1 cellular context compared by ENCODE assay signal in the genomic region with DNA sequence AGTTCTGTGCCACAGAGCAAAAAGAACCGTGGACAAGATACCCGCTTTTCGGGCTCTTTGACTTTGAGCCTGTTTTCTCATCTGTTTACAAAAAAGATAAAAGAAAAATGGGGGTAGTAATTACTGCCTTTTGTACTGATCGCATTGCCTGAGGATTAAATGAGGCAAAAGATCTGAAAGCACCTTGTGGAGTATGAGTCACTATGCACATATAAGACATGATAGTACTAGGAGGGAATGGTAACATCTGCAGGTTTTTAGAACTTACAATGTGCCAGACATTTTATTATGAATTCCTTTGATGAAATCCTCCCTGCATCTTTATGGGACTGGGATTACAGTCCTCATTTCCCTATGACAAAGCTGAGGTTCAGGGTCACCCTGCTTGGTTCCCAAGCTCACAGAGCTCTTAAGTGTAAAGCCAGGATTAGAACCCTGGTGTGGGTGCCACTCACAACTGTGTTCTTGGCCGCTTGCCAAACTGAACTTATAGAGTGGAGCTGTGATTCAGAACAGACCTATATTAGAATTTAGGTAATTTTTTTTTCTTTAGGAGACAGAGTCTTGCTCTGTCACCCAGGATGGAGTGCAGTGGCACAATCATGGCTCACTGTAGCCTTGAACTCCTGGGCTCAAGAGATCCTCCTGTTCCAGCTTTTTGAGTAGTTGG.
TF ChIP-seq lines count a peak whose summit lies in the region.

No MANE protein-coding gene starts in this region.

TF ChIP-seq in HepG2, 621 proteins besides CTCF, POLR2A, EP300 and RAD21 (continued from another document):
- TF ChIP-seq, protein P1, sequence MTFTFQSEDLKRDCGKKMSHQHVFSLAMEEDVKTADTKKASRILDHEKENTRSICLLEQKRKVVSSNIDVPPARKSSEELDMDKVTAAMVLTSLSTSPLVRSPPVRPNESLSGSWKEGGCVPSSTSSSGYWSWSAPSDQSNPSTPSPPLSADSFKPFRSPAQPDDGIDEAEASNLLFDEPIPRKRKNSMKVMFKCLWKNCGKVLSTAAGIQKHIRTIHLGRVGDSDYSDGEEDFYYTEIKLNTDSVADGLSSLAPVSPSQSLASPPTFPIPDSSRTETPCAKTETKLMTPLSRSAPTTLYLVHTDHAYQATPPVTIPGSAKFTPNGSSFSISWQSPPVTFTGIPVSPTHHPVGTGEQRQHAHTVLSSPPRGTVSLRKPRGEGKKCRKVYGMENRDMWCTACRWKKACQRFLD (CRISPR knock-in tag; IDR thresholded peaks at IDR 0.05; ENCODE audit: borderline replicate concordance) = no peak
- TF ChIP-seq PTBP1 (IDR thresholded peaks at IDR 0.05; ENCODE audit: low read depth, low read length, poor library complexity, severe bottlenecking) (no peak), JDP2 (CRISPR knock-in tag; IDR thresholded peaks at IDR 0.05; ENCODE audit: borderline replicate concordance) (no peak), SAFB2 (CRISPR knock-in tag; IDR thresholded peaks at IDR 0.05; ENCODE audit: borderline replicate concordance, low read depth) (no peak), GTF3A (CRISPR knock-in tag; conservative IDR thresholded peaks at IDR 0.05) (no peak), ZNF205 (CRISPR knock-in tag; IDR thresholded peaks at IDR 0.05) (no peak), RORA (CRISPR knock-in tag; IDR thresholded peaks at IDR 0.05) (no peak), PHF21A (CRISPR knock-in tag; IDR thresholded peaks at IDR 0.05) (0 out of 2 replicates have a peak, but pooled peaks have one; percentile 19), ZBTB7B (CRISPR knock-in tag; IDR thresholded peaks at IDR 0.05) (no peak), CHD4 (IDR thresholded peaks at IDR 0.05; ENCODE audit: borderline replicate concordance, low read length) (0 out of 2 replicates have a peak, but pooled peaks have one; percentile 24), ZFP37 (CRISPR knock-in tag; IDR thresholded peaks at IDR 0.05; ENCODE audit: borderline replicate concordance) (no peak), HNF4G (IDR thresholded peaks at IDR 0.05; ENCODE audit: borderline replicate concordance, low read depth, low read length) (no peak), HNF4G (CRISPR knock-in tag; IDR thresholded peaks at IDR 0.05; ENCODE audit: borderline replicate concordance, low read depth) (no peak), PHB2 (IDR thresholded peaks at IDR 0.05; ENCODE audit: partially characterized antibody) (no peak), JUNB (CRISPR knock-in tag; IDR thresholded peaks at IDR 0.05; ENCODE audit: borderline replicate concordance) (peak; percentile 60; the same call in 1 of the 2 replicates)
- TF ChIP-seq, protein P2, sequence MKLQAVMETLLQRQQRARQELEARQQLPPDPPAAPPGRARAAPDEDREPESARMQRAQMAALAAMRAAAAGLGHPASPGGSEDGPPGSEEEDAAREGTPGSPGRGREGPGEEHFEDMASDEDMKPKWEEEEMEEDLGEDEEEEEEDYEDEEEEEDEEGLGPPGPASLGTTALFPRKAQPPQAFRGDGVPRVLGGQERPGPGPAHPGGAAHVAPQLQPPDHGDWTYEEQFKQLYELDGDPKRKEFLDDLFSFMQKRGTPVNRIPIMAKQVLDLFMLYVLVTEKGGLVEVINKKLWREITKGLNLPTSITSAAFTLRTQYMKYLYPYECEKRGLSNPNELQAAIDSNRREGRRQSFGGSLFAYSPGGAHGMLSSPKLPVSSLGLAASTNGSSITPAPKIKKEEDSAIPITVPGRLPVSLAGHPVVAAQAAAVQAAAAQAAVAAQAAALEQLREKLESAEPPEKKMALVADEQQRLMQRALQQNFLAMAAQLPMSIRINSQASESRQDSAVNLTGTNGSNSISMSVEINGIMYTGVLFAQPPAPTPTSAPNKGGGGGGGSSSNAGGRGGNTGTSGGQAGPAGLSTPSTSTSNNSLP (IDR thresholded peaks at IDR 0.05; ENCODE audit: low read depth, low read length) = peak; percentile 83; the same call in 1 of the 2 replicates
- TF ChIP-seq, protein P3, sequence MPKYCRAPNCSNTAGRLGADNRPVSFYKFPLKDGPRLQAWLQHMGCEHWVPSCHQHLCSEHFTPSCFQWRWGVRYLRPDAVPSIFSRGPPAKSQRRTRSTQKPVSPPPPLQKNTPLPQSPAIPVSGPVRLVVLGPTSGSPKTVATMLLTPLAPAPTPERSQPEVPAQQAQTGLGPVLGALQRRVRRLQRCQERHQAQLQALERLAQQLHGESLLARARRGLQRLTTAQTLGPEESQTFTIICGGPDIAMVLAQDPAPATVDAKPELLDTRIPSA (CRISPR knock-in tag; IDR thresholded peaks at IDR 0.05; ENCODE audit: borderline replicate concordance) = no peak
- TF ChIP-seq, protein P4, sequence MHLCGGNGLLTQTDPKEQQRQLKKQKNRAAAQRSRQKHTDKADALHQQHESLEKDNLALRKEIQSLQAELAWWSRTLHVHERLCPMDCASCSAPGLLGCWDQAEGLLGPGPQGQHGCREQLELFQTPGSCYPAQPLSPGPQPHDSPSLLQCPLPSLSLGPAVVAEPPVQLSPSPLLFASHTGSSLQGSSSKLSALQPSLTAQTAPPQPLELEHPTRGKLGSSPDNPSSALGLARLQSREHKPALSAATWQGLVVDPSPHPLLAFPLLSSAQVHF (CRISPR knock-in tag; IDR thresholded peaks at IDR 0.05) = no peak
- TF ChIP-seq, protein P5, sequence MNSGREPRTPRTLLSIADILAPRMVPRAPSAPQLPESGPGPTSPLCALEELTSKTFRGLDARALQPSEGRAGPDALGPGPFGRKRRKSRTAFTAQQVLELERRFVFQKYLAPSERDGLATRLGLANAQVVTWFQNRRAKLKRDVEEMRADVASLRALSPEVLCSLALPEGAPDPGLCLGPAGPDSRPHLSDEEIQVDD (CRISPR knock-in tag; IDR thresholded peaks at IDR 0.05; ENCODE audit: borderline replicate concordance) = no peak
TF ChIP-seq in HepG2: peak in this region for 36.
